ENCODE assay signal across 28 cellular contexts in genomic region chr3:156983559-156983958, GRCh38.
"Had no signal": no experiment of that assay in that cellular context is flagged by ENCODE, and none has a peak within 500 bp of the region (broad histone marks: within the 10 kb centered on the region; RNA-seq: fewer than 3 reads in every experiment).

No MANE protein-coding gene starts in this region.

- H3K9me3 ChIP-seq: ascending aorta, esophagus muscularis mucosa, gastrocnemius medialis, heart left ventricle, lower lobe of right lung, sigmoid colon, SK-N-SH, testis, upper lobe of left lung had no signal

- H3K4me3 Mint-ChIP-seq: activated CD8-positive, alpha-beta T cell treated with anti-CD3 and anti-CD28 coated beads, Interleukin-2, amount 10 ng/mL, durations not matched to agents 7 days and 5 days; activated naive CD4-positive, alpha-beta T cell treated with anti-CD3 and anti-CD28 coated beads, Interleukin-2, amount 50 U/mL, for 24 hours; mesothelial cell of epicardium; natural killer cell treated with Interleukin-12 subunit alpha and Interleukin-12 subunit beta and Interleukin-15 and Interleukin-18, amount 100 ng/mL, for 72 hours had no signal

- H3K9me3 Mint-ChIP-seq: activated naive CD4-positive, alpha-beta T cell treated with anti-CD3 and anti-CD28 coated beads, Interleukin-2, amount 50 U/mL, for 24 hours; mesothelial cell of epicardium; natural killer cell treated with Interleukin-12 subunit alpha and Interleukin-12 subunit beta and Interleukin-15 and Interleukin-18, amount 100 ng/mL, for 72 hours had no signal

- H3K36me3 ChIP-seq: ascending aorta, brain microvascular endothelial cell, esophagus muscularis mucosa, gastrocnemius medialis, heart left ventricle, lower lobe of right lung, sigmoid colon, upper lobe of left lung had no signal

- ATAC-seq: activated CD8-positive, alpha-beta T cell treated with anti-CD3 and anti-CD28 coated beads, Interleukin-2, amount 10 ng/mL, durations not matched to agents 7 days and 5 days; gastrocnemius medialis; heart left ventricle; lower lobe of right lung; natural killer cell treated with Interleukin-12 subunit alpha and Interleukin-12 subunit beta and Interleukin-15 and Interleukin-18, amount 100 ng/mL, for 72 hours had no signal

- H3K9ac ChIP-seq: SK-N-SH had no signal

- H3K27ac ChIP-seq: ascending aorta, brain microvascular endothelial cell, esophagus muscularis mucosa, gastrocnemius medialis, heart left ventricle, lower lobe of right lung, sigmoid colon, testis, upper lobe of left lung had no signal

- DNase-seq: activated CD4-positive, alpha-beta T cell treated with anti-CD3 and anti-CD28 coated beads for 1 hour; activated CD4-positive, alpha-beta T cell treated with anti-CD3 and anti-CD28 coated beads, Interleukin-2, amount 50 U/mL, for 1 hour; activated CD8-positive, alpha-beta T cell treated with anti-CD3 and anti-CD28 coated beads, Interleukin-2, amount 10 ng/mL, durations not matched to agents 7 days and 5 days; activated gamma-delta T cell treated with Interleukin-2 at 50 U/mL for 16 hours; activated T-cell treated with anti-CD3 and anti-CD28 coated beads, Interleukin-2, amount 50 U/mL, for 1 hour; brain microvascular endothelial cell; central memory CD4-positive, alpha-beta T cell; effector memory CD4-positive, alpha-beta T cell; gastrocnemius medialis; heart left ventricle; kidney; lower lobe of right lung; posterior cingulate gyrus; sigmoid colon; SK-N-SH; stimulated activated CD4-positive, alpha-beta T cell treated with anti-CD3 and anti-CD28 coated beads, Interleukin-15, amount 100 ng/mL, for 24 hours; stimulated activated naive CD4-positive, alpha-beta T cell; T-helper 2 cell; testis; upper lobe of left lung had no signal

- H3K27ac Mint-ChIP-seq: activated CD8-positive, alpha-beta T cell treated with anti-CD3 and anti-CD28 coated beads, Interleukin-2, amount 10 ng/mL, durations not matched to agents 7 days and 5 days; activated naive CD4-positive, alpha-beta T cell treated with anti-CD3 and anti-CD28 coated beads, Interleukin-2, amount 50 U/mL, for 24 hours; mesothelial cell of epicardium; natural killer cell treated with Interleukin-12 subunit alpha and Interleukin-12 subunit beta and Interleukin-15 and Interleukin-18, amount 100 ng/mL, for 72 hours had no signal

- H3K27me3 ChIP-seq: ascending aorta, brain microvascular endothelial cell, esophagus muscularis mucosa, gastrocnemius medialis, heart left ventricle, sigmoid colon, testis, upper lobe of left lung had no signal

- H3K36me3 Mint-ChIP-seq: activated naive CD4-positive, alpha-beta T cell treated with anti-CD3 and anti-CD28 coated beads, Interleukin-2, amount 50 U/mL, for 24 hours; mesothelial cell of epicardium; natural killer cell treated with Interleukin-12 subunit alpha and Interleukin-12 subunit beta and Interleukin-15 and Interleukin-18, amount 100 ng/mL, for 72 hours had no signal

- H3K4me1 ChIP-seq: ascending aorta, esophagus muscularis mucosa, gastrocnemius medialis, heart left ventricle, lower lobe of right lung, sigmoid colon, testis, upper lobe of left lung had no signal

- H3K4me2 ChIP-seq: SK-N-SH, smooth muscle cell had no signal

- H3K4me3 ChIP-seq: ascending aorta, esophagus muscularis mucosa, gastrocnemius medialis, heart left ventricle, lower lobe of right lung, sigmoid colon, smooth muscle cell, testis, upper lobe of left lung had no signal

- FAIRE-seq: colon, endothelial cell of umbilical vein, kidney had no signal
